Comparison of ENCODE assay signal across 8 cellular contexts in genomic region chr3:112390783-112391641, GRCh38. TPM values are rescaled to one million over a fixed set of nuclear protein-coding genes. Genes with fewer than 3 reads are reported as not detected.
DNase-seq lines count a peak whose midpoint lies in the region; ATAC-seq and TF ChIP-seq lines count a peak whose summit lies in the region.

No MANE protein-coding gene starts in this region.

- no peak for DNase-seq in activated naive CD4-positive, alpha-beta T cell treated with anti-CD3 and anti-CD28 coated beads, Interleukin-2, amount 50 U/mL, for 16 hours
- DNase-seq in foreskin fibroblast (peak; percentile 73 to 80), omental fat pad (ENCODE audit: low spot score) (no peak), NCI-H510A treated with DMSO at 0.1 percent for 48 hours (lab: John Stamatoyannopoulos, UW) (no peak), adrenal gland (no peak)

- intact Hi-C loops in adrenal gland (cut with DNase I), result no loop called here

- H3K9me3 Mint-ChIP-seq in activated naive CD4-positive, alpha-beta T cell treated with anti-CD3 and anti-CD28 coated beads, Interleukin-2, amount 50 U/mL, for 24 hours, result no peaks in the 10 kb centered on the region
- peaks cover 18% of the 10 kb centered on the region for H3K9me3 Mint-ChIP-seq in T-helper 1 cell treated with Interleukin-12 subunit alpha and Interleukin-12 subunit beta and Interleukin-4 antibody, amounts not matched to agents 30 μg/mL and 1 μg/mL, for 36 hours

- peak overlapping the region in 1 of 5 donors; percentile 31 for H3K27ac ChIP-seq in adrenal gland

- H3K4me3 Mint-ChIP-seq in activated naive CD4-positive, alpha-beta T cell treated with anti-CD3 and anti-CD28 coated beads, Interleukin-2, amount 50 U/mL, for 24 hours, result peak overlapping the region; percentile 4
- peak overlapping the region; percentile 6 for H3K4me3 Mint-ChIP-seq in T-helper 1 cell treated with Interleukin-12 subunit alpha and Interleukin-12 subunit beta and Interleukin-4 antibody, amounts not matched to agents 30 μg/mL and 1 μg/mL, for 36 hours

- no peak for TF ChIP-seq CTCF in foreskin fibroblast (IDR thresholded peaks at IDR 0.05; ENCODE audit: low read depth, low read length)
- TF ChIP-seq CTCF in omental fat pad (IDR thresholded peaks at IDR 0.05), result no peak
- TF ChIP-seq CTCF in adrenal gland (IDR thresholded peaks at IDR 0.05), result no peak

- peak; percentile 81 for ATAC-seq in omental fat pad (ENCODE audit: low FRiP score)
- no peak for ATAC-seq in GM19023 (IDR thresholded peaks at IDR 0.05; ENCODE audit: unreplicated experiment)

- no peak overlapping the region for H3K4me3 ChIP-seq in foreskin fibroblast (ENCODE audit: low read depth in 1 of 2, low read length in 2 of 2)
- no peak overlapping the region for H3K4me3 ChIP-seq in adrenal gland

- no peaks in the 10 kb centered on the region for H3K27me3 Mint-ChIP-seq in activated naive CD4-positive, alpha-beta T cell treated with anti-CD3 and anti-CD28 coated beads, Interleukin-2, amount 50 U/mL, for 24 hours
- no peaks in the 10 kb centered on the region for H3K27me3 Mint-ChIP-seq in T-helper 1 cell treated with Interleukin-12 subunit alpha and Interleukin-12 subunit beta and Interleukin-4 antibody, amounts not matched to agents 30 μg/mL and 1 μg/mL, for 36 hours (ENCODE audit: low read depth)

- peaks cover 0 to 4% of the 10 kb centered on the region in 2 donors for H3K4me1 ChIP-seq in adrenal gland (replicated peaks in 1 of 2)

- H3K27me3 ChIP-seq in adrenal gland, result no peaks in the 10 kb centered on the region

- peaks cover 2% of the 10 kb centered on the region for H3K36me3 Mint-ChIP-seq in activated naive CD4-positive, alpha-beta T cell treated with anti-CD3 and anti-CD28 coated beads, Interleukin-2, amount 50 U/mL, for 24 hours
- H3K36me3 Mint-ChIP-seq in T-helper 1 cell treated with Interleukin-12 subunit alpha and Interleukin-12 subunit beta and Interleukin-4 antibody, amounts not matched to agents 30 μg/mL and 1 μg/mL, for 36 hours (ENCODE audit: low read depth), result peaks cover 6% of the 10 kb centered on the region

- WGBS in adrenal gland, 4 donors, result 24 to 43% (median 32%) methylated on average over 4 of the region's 4 CpGs

- no peaks in the 10 kb centered on the region for H3K9me3 ChIP-seq in adrenal gland (replicated peaks in 1 of 3)

- TF ChIP-seq POLR2A in adrenal gland (IDR thresholded peaks at IDR 0.05), result no peak

- peak overlapping the region; percentile 42 for H3K27ac Mint-ChIP-seq in activated naive CD4-positive, alpha-beta T cell treated with anti-CD3 and anti-CD28 coated beads, Interleukin-2, amount 50 U/mL, for 24 hours
- H3K27ac Mint-ChIP-seq in T-helper 1 cell treated with Interleukin-12 subunit alpha and Interleukin-12 subunit beta and Interleukin-4 antibody, amounts not matched to agents 30 μg/mL and 1 μg/mL, for 36 hours, result peak overlapping the region; percentile 78

- peaks cover 57% of the 10 kb centered on the region for H3K4me1 Mint-ChIP-seq in activated naive CD4-positive, alpha-beta T cell treated with anti-CD3 and anti-CD28 coated beads, Interleukin-2, amount 50 U/mL, for 24 hours
- peaks cover 41% of the 10 kb centered on the region for H3K4me1 Mint-ChIP-seq in T-helper 1 cell treated with Interleukin-12 subunit alpha and Interleukin-12 subunit beta and Interleukin-4 antibody, amounts not matched to agents 30 μg/mL and 1 μg/mL, for 36 hours (ENCODE audit: low read depth)

- H3K36me3 ChIP-seq in adrenal gland (replicated peaks in 1 of 2), result no peaks in the 10 kb centered on the region

RNA-seq across cellular contexts. Expression of gene CD200, which starts 58.1 kb away (rescaled TPM):
- total RNA-seq in omental fat pad, result 10 to 100 TPM in 3 of 4 donors, 1 to 10 TPM in 1; 4.6 to 59.1 (median 31.4) TPM
- total RNA-seq in adrenal gland, result 10 to 100 TPM in 1 of 8 donors, 1 to 10 TPM in 6, not detected in 1; 1.3 to 11.3 (median 3.2) TPM
- polyA plus RNA-seq in adrenal gland, result 10 to 100 TPM in 1 of 3 donors, 1 to 10 TPM in 2; 3.3 to 20.7 (median 5.1) TPM

Comparison
In these comparisons a context has a peak if more than half of its experiments do, and no peak if none do; other contexts are left out.
1. DNase-seq: peak in foreskin fibroblast (2 of 2); none in activated naive CD4-positive, alpha-beta T cell treated with anti-CD3 and anti-CD28 coated beads, Interleukin-2, amount 50 U/mL, for 16 hours (single experiment), omental fat pad (single experiment), NCI-H510A treated with DMSO at 0.1 percent for 48 hours (single experiment) and adrenal gland (0 of 7).